ENCODE assay signal across 15 cellular contexts in genomic region chr6:166779381-166779780, GRCh38.
A peak's percentile ranks its signal among the peaks of the same experiment; 100 is the strongest.
DNase-seq lines count a peak whose midpoint lies in the region; ATAC-seq and TF ChIP-seq lines count a peak whose summit lies in the region.
"Had no signal": no experiment of that assay in that cellular context is flagged by ENCODE, and none has a peak within 500 bp of the region (broad histone marks: within the 10 kb centered on the region; RNA-seq: fewer than 3 reads in every experiment).

No MANE protein-coding gene starts in this region.

- H3K9me3 Mint-ChIP-seq in mesothelial cell of epicardium: no peaks in the 10 kb centered on the region
- H3K9me3 Mint-ChIP-seq in Calu3 (ENCODE audit: low read depth, unreplicated experiment): no peaks in the 10 kb centered on the region
- H3K9me3 Mint-ChIP-seq: CD4-positive, alpha-beta T cell; GM23338 had no signal

- intact Hi-C loops in Calu3 (cut with micrococcal nuclease; ENCODE audit: unreplicated experiment): no loop called here

- ATAC-seq in lung (ENCODE audit: insufficient read depth, low FRiP score): no peak
- ATAC-seq: GM12878, GM23338 had no signal

- H3K27ac Mint-ChIP-seq in mesothelial cell of epicardium (no peak overlapping the region), Calu3 (ENCODE audit: unreplicated experiment) (no peak overlapping the region)
- H3K27ac Mint-ChIP-seq: B cell; CD4-positive, alpha-beta T cell; GM23338 had no signal

- no peaks in the 10 kb centered on the region for H3K27me3 ChIP-seq in lung (ENCODE audit: control insufficient read depth, insufficient read depth)

- no peak overlapping the region for H3K4me3 Mint-ChIP-seq in mesothelial cell of epicardium
- H3K4me3 Mint-ChIP-seq in Calu3 (ENCODE audit: low read depth, unreplicated experiment): no peak overlapping the region
- H3K4me3 Mint-ChIP-seq: B cell; CD4-positive, alpha-beta T cell; GM23338 had no signal

- no peak overlapping the region for H3K27ac ChIP-seq in coronary artery
- no peak overlapping the region for H3K27ac ChIP-seq in lung (ENCODE audit: low read depth in 1 of 2, low read length in 1 of 2)
- H3K27ac ChIP-seq: HL-60 had no signal

- peaks cover 12% of the 10 kb centered on the region for H3K27me3 Mint-ChIP-seq in mesothelial cell of epicardium (ENCODE audit: low read depth)
- H3K27me3 Mint-ChIP-seq in Calu3 (ENCODE audit: unreplicated experiment): peaks cover 23% of the 10 kb centered on the region
- H3K27me3 Mint-ChIP-seq: B cell had no signal

- no peaks in the 10 kb centered on the region for H3K36me3 ChIP-seq in lung (ENCODE audit: control insufficient read depth in 2 of 2, insufficient read depth in 2 of 2, low read length in 2 of 2)

- H3K36me3 Mint-ChIP-seq in mesothelial cell of epicardium (no peaks in the 10 kb centered on the region), Calu3 (ENCODE audit: insufficient read depth, unreplicated experiment) (peaks cover 3% of the 10 kb centered on the region)

- peak; percentile 33 to 47 for DNase-seq in Kasumi-1 (lab: John Stamatoyannopoulos, UW)
- DNase-seq in coronary artery (ENCODE audit: low spot score): peak; percentile 14
- DNase-seq in lung (ENCODE audit: low spot score): peak; percentile 22
- peak; percentile 6 for DNase-seq in stimulated activated CD8-positive, alpha-beta memory T cell treated with anti-CD3 and anti-CD28 coated beads, Interleukin-4, amount 100 ng/mL, for 48 hours
- no peak for DNase-seq in mesothelial cell of epicardium (ENCODE audit: low spot score in 2 of 2, unreplicated experiment in 2 of 2)
- DNase-seq in Calu3: no peak
- no peak for DNase-seq in RPMI8226
- DNase-seq: C1 segment of cervical spinal cord; CD4-positive, alpha-beta T cell; DMS79; H7 had no signal

- CTCF ChIA-PET in Calu3 (lab: Charles Lee): no interaction called here

- BruUV-seq in Calu3 (replicated peaks; lab: Mats Ljungman, UMichigan): no TSS peak

- H3K4me1 ChIP-seq in lung (ENCODE audit: control insufficient read depth in 2 of 2, insufficient read depth in 2 of 2, low read length in 2 of 2): no peaks in the 10 kb centered on the region

- no peaks in the 10 kb centered on the region for H3K9me3 ChIP-seq in lung (ENCODE audit: control insufficient read depth in 2 of 2, insufficient read depth in 1 of 2, low read length in 1 of 2)

- H3K4me3 ChIP-seq in coronary artery: no peak overlapping the region
- H3K4me3 ChIP-seq in lung: no peak overlapping the region
- H3K4me3 ChIP-seq: GM12878, GM23338 had no signal

- WGBS in lung, 2 donors: 95 to 96% methylated on average over 11 of the region's 11 CpGs

- H3K4me1 Mint-ChIP-seq in mesothelial cell of epicardium: no peaks in the 10 kb centered on the region
- H3K4me1 Mint-ChIP-seq in Calu3 (ENCODE audit: low read depth, unreplicated experiment): peaks cover 13% of the 10 kb centered on the region

- no peak for TF ChIP-seq CTCF in coronary artery (IDR thresholded peaks at IDR 0.05)
- TF ChIP-seq CTCF in lung (IDR thresholded peaks at IDR 0.05; ENCODE audit: control extremely low read depth, extremely low read depth): no peak
- TF ChIP-seq CTCF in mesothelial cell of epicardium (IDR thresholded peaks at IDR 0.05; ENCODE audit: unreplicated experiment): no peak
- no peak for TF ChIP-seq CTCF in Calu3 (IDR thresholded peaks at IDR 0.05; ENCODE audit: unreplicated experiment)

Comparison
In these comparisons a context has a peak if more than half of its experiments do, and no peak if none do; other contexts are left out.
1. DNase-seq: peak in Kasumi-1 (2 of 2), coronary artery (single experiment), lung (single experiment) and stimulated activated CD8-positive, alpha-beta memory T cell treated with anti-CD3 and anti-CD28 coated beads, Interleukin-4, amount 100 ng/mL, for 48 hours (single experiment); none in mesothelial cell of epicardium (0 of 2), Calu3 (single experiment) and RPMI8226 (single experiment).